Comparison of ENCODE assay signal across 8 cellular contexts in genomic region chr7:37656913-37657530, GRCh38. TPM values are rescaled to one million over a fixed set of nuclear protein-coding genes. Genes with fewer than 3 reads are reported as not detected.
DNase-seq lines count a peak whose midpoint lies in the region; ATAC-seq and TF ChIP-seq lines count a peak whose summit lies in the region.

No MANE protein-coding gene starts in this region.

- H3K4me1 Mint-ChIP-seq in activated CD8-positive, alpha-beta memory T cell treated with anti-CD3 and anti-CD28 coated beads, Interleukin-2, amount 10 ng/mL, durations not matched to agents 7 days and 5 days = peaks cover 7% of the 10 kb centered on the region
- H3K4me1 Mint-ChIP-seq in stimulated activated effector memory CD8-positive, alpha-beta T cell treated with anti-CD3 and anti-CD28 coated beads, Interleukin-12 subunit alpha, Interleukin-12 subunit beta, amount 100 ng/mL, for 72 hours = peaks cover 13% of the 10 kb centered on the region

- no peak overlapping the region for H3K4me3 Mint-ChIP-seq in activated CD8-positive, alpha-beta memory T cell treated with anti-CD3 and anti-CD28 coated beads, Interleukin-2, amount 10 ng/mL, durations not matched to agents 7 days and 5 days
- H3K4me3 Mint-ChIP-seq in stimulated activated effector memory CD8-positive, alpha-beta T cell treated with anti-CD3 and anti-CD28 coated beads, Interleukin-12 subunit alpha, Interleukin-12 subunit beta, amount 100 ng/mL, for 72 hours = peak overlapping the region; percentile 21

- no peak overlapping the region for H3K4me3 ChIP-seq in ovary

- no peak for TF ChIP-seq POLR2A in ovary (IDR thresholded peaks at IDR 0.05)

- no peak for TF ChIP-seq CTCF in ovary (IDR thresholded peaks at IDR 0.05)

- CTCF ChIA-PET in activated CD8-positive, alpha-beta memory T cell treated with anti-CD3 and anti-CD28 coated beads, Interleukin-2, amount 10 ng/mL, durations not matched to agents 7 days and 5 days (lab: Charles Lee) = no interaction called here

- no peak for TF ChIP-seq EP300 in ovary (IDR thresholded peaks at IDR 0.05)

- no peak overlapping the region for H3K27ac ChIP-seq in ovary

- H3K36me3 ChIP-seq in ovary = no peaks in the 10 kb centered on the region

- H3K27me3 ChIP-seq in ovary = no peaks in the 10 kb centered on the region

- H3K36me3 Mint-ChIP-seq in activated CD8-positive, alpha-beta memory T cell treated with anti-CD3 and anti-CD28 coated beads, Interleukin-2, amount 10 ng/mL, durations not matched to agents 7 days and 5 days = no peaks in the 10 kb centered on the region
- no peaks in the 10 kb centered on the region for H3K36me3 Mint-ChIP-seq in stimulated activated effector memory CD8-positive, alpha-beta T cell treated with anti-CD3 and anti-CD28 coated beads, Interleukin-12 subunit alpha, Interleukin-12 subunit beta, amount 100 ng/mL, for 72 hours

- no peak for DNase-seq in activated CD8-positive, alpha-beta memory T cell treated with anti-CD3 and anti-CD28 coated beads, Interleukin-2, amount 10 ng/mL, durations not matched to agents 7 days and 5 days
- DNase-seq in activated CD8-positive, alpha-beta memory T cell treated with anti-CD3 and anti-CD28 coated beads, Interleukin-2, amount 50 U/mL, for 4 hours = no peak
- DNase-seq in stimulated activated effector memory CD8-positive, alpha-beta T cell treated with anti-CD3 and anti-CD28 coated beads, Interleukin-12 subunit alpha, Interleukin-12 subunit beta, amount 100 ng/mL, for 72 hours (ENCODE audit: low spot score in 2 of 2) = no peak
- DNase-seq in ovary (no peak), HUDEP-2 (lab: John Stamatoyannopoulos, UW; ENCODE audit: unreplicated experiment in 76 of 76) (no peak)
- no peak for DNase-seq in stimulated activated CD4-positive, alpha-beta T cell treated with anti-CD3 and anti-CD28 coated beads, Interleukin-2, amount 100 ng/mL, for 48 hours

- no peaks in the 10 kb centered on the region for H3K9me3 ChIP-seq in ovary

- no peak overlapping the region for H3K27ac Mint-ChIP-seq in activated CD8-positive, alpha-beta memory T cell treated with anti-CD3 and anti-CD28 coated beads, Interleukin-2, amount 10 ng/mL, durations not matched to agents 7 days and 5 days
- H3K27ac Mint-ChIP-seq in stimulated activated effector memory CD8-positive, alpha-beta T cell treated with anti-CD3 and anti-CD28 coated beads, Interleukin-12 subunit alpha, Interleukin-12 subunit beta, amount 100 ng/mL, for 72 hours = peak overlapping the region; percentile 23

- H3K9me3 Mint-ChIP-seq in activated CD8-positive, alpha-beta memory T cell treated with anti-CD3 and anti-CD28 coated beads, Interleukin-2, amount 10 ng/mL, durations not matched to agents 7 days and 5 days (ENCODE audit: low read depth) = no peaks in the 10 kb centered on the region
- H3K9me3 Mint-ChIP-seq in stimulated activated effector memory CD8-positive, alpha-beta T cell treated with anti-CD3 and anti-CD28 coated beads, Interleukin-12 subunit alpha, Interleukin-12 subunit beta, amount 100 ng/mL, for 72 hours = no peaks in the 10 kb centered on the region

- WGBS in ovary, 3 donors = 62 to 83% (median 63%) methylated on average over 1 of the region's 1 CpG

- ATAC-seq in activated CD8-positive, alpha-beta memory T cell treated with anti-CD3 and anti-CD28 coated beads, Interleukin-2, amount 10 ng/mL, durations not matched to agents 7 days and 5 days = peak; percentile 45
- peak; percentile 90 for ATAC-seq in HG02623 (IDR thresholded peaks at IDR 0.05; ENCODE audit: unreplicated experiment)
- ATAC-seq in HG03571 (IDR thresholded peaks at IDR 0.05; ENCODE audit: unreplicated experiment) = peak; percentile 96
- ATAC-seq in stimulated activated effector memory CD8-positive, alpha-beta T cell treated with anti-CD3 and anti-CD28 coated beads, Interleukin-12 subunit alpha, Interleukin-12 subunit beta, amount 100 ng/mL, for 72 hours = peak; percentile 65

- H3K4me1 ChIP-seq in ovary (ENCODE audit: insufficient read depth) = no peaks in the 10 kb centered on the region

- peaks cover 10% of the 10 kb centered on the region for H3K27me3 Mint-ChIP-seq in activated CD8-positive, alpha-beta memory T cell treated with anti-CD3 and anti-CD28 coated beads, Interleukin-2, amount 10 ng/mL, durations not matched to agents 7 days and 5 days

- intact Hi-C loops in ovary (cut with DNase I) = no loop called here

RNA-seq across cellular contexts. Expression of gene GPR141, which starts 26.5 kb away (rescaled TPM):
- total RNA-seq in activated CD8-positive, alpha-beta memory T cell treated with anti-CD3 and anti-CD28 coated beads, Interleukin-2, amount 10 ng/mL, durations not matched to agents 7 days and 5 days = under 1 TPM in 1 of 2 experiments, not detected in 1; 0.30 TPM
- total RNA-seq in ovary = under 1 TPM in 2 of 7 donors, not detected in 5; 0.45 to 0.82 TPM
- 1 to 10 TPM in 1 of 2 donors, under 1 TPM in 1; 0.08 to 1.2 TPM for polyA plus RNA-seq in ovary

Comparison
In these comparisons a context has a peak if more than half of its experiments do, and no peak if none do; other contexts are left out.
1. ATAC-seq: peak in every context shown above with its lines; median percentile 96 in HG03571; 90 in HG02623; 65 in stimulated activated effector memory CD8-positive, alpha-beta T cell treated with anti-CD3 and anti-CD28 coated beads, Interleukin-12 subunit alpha, Interleukin-12 subunit beta, amount 100 ng/mL, for 72 hours; 45 in activated CD8-positive, alpha-beta memory T cell treated with anti-CD3 and anti-CD28 coated beads, Interleukin-2, amount 10 ng/mL, durations not matched to agents 7 days and 5 days.